In genomic region chr20:33995053-33995816, GRCh38 we compare ENCODE assay signal across 8 cellular contexts. TPM values are rescaled to one million over a fixed set of nuclear protein-coding genes. Genes with fewer than 3 reads are reported as not detected.
DNase-seq lines count a peak whose midpoint lies in the region; ATAC-seq and TF ChIP-seq lines count a peak whose summit lies in the region.

No MANE protein-coding gene starts in this region.

- peak overlapping the region; percentile 96 for H3K4me3 Mint-ChIP-seq in activated naive CD8-positive, alpha-beta T cell

- H3K9me3 ChIP-seq in thyroid gland = no peaks in the 10 kb centered on the region

- no peak for ATAC-seq in GM19455 (IDR thresholded peaks at IDR 0.05; ENCODE audit: unreplicated experiment)

- peak overlapping the region; percentile 96 to 98 (median 97) for H3K27ac ChIP-seq in thyroid gland

- peak overlapping the region; percentile 93 to 95 (median 94) for H3K4me3 ChIP-seq in thyroid gland (replicated peaks in 1 of 3)

- TF ChIP-seq CTCF in thyroid gland (IDR thresholded peaks at IDR 0.05) = no peak

- no peaks in the 10 kb centered on the region for H3K27me3 Mint-ChIP-seq in activated naive CD8-positive, alpha-beta T cell

- peak in 1 of 2 donors; percentile 13 for TF ChIP-seq POLR2A in thyroid gland (IDR thresholded peaks at IDR 0.05)

- no peaks in the 10 kb centered on the region for H3K36me3 ChIP-seq in thyroid gland

- DNase-seq in AG08396 (ENCODE audit: low spot score) = peak; percentile 13
- peak; percentile 45 for DNase-seq in HT-29 (ENCODE audit: low spot score)
- DNase-seq in left kidney (ENCODE audit: low read depth, low spot score) = peak; percentile 32
- DNase-seq in thyroid gland = peak; percentile 52 to 53
- DNase-seq in NCI-H2107 (lab: John Stamatoyannopoulos, UW) = no peak
- no peak for DNase-seq in HPDE6-E6E7 (ENCODE audit: extremely low spot score)

- no peaks in the 10 kb centered on the region for H3K9me3 Mint-ChIP-seq in activated naive CD8-positive, alpha-beta T cell (ENCODE audit: low read depth)

- H3K27me3 ChIP-seq in thyroid gland = no peaks in the 10 kb centered on the region

- peak overlapping the region; percentile 68 for H3K27ac Mint-ChIP-seq in activated naive CD8-positive, alpha-beta T cell

- WGBS in thyroid gland, 2 donors = 14 to 18% methylated on average over 8 of the region's 8 CpGs

- H3K4me1 ChIP-seq in thyroid gland = peaks cover 44 to 64% of the 10 kb centered on the region in 2 donors

- peaks cover 73% of the 10 kb centered on the region for H3K4me1 Mint-ChIP-seq in activated naive CD8-positive, alpha-beta T cell (ENCODE audit: low read depth)

- intact Hi-C loops in thyroid gland (cut with DNase I) = loop anchor here (5.0 kb wide), 1 partner anchor 77 kb away; no protein-coding TSS in a partner anchor

- peaks cover 4% of the 10 kb centered on the region for H3K36me3 Mint-ChIP-seq in activated naive CD8-positive, alpha-beta T cell

RNA-seq across cellular contexts. Expression of gene RALY, which starts 1.5 kb away (rescaled TPM):
- 290 and 301 TPM in 2 replicates for total RNA-seq in HT-29 (2014; rRNA removed; shearing (Covaris generic))
- total RNA-seq in thyroid gland = 100 to 1,000 TPM; 124 to 208 (median 151) TPM

Comparison
In these comparisons a context has a peak if more than half of its experiments do, and no peak if none do; other contexts are left out.
1. DNase-seq: peak in AG08396 (single experiment), HT-29 (single experiment), left kidney (single experiment) and thyroid gland (2 of 2); none in NCI-H2107 (single experiment) and HPDE6-E6E7 (single experiment).